18 cellular contexts compared by ENCODE assay signal in the genomic region with DNA sequence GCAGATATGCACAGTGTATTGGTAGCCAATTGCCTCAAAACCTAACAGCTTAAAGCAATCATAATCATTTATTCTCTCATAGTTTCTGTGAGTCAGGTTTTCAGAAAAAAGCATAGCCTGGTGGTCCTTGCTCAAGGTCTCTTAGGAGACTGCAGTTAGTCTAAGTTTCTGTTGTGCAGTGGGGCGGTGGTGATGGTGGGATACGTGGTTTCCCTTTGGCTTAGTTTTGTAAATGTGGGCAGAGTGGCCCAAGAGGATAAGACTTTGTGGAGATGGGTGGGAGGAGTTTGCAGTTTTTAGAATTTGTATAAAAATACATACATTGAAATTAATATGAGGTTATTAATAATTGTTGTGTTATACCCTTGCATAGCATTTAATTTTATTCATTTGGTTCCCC.
DNase-seq lines count a peak whose midpoint lies in the region; TF ChIP-seq lines count a peak whose summit lies in the region.
"Had no signal": no experiment of that assay in that cellular context is flagged by ENCODE, and none has a peak within 500 bp of the region (broad histone marks: within the 10 kb centered on the region; RNA-seq: fewer than 3 reads in every experiment).

No MANE protein-coding gene starts in this region.

- peaks cover 3% of the 10 kb centered on the region for H3K36me3 Mint-ChIP-seq in endothelial cell (ENCODE audit: low read depth, unreplicated experiment)
- H3K36me3 Mint-ChIP-seq: CD14-positive monocyte; CD4-positive, alpha-beta memory T cell had no signal

- TF ChIP-seq RAD21 in neural cell (conservative IDR thresholded peaks at IDR 0.05) = no peak

- H3K27me3 Mint-ChIP-seq in endothelial cell (ENCODE audit: unreplicated experiment) = peaks cover 4% of the 10 kb centered on the region

- H3K9me3 Mint-ChIP-seq in endothelial cell (ENCODE audit: unreplicated experiment) = no peaks in the 10 kb centered on the region
- H3K9me3 Mint-ChIP-seq: CD14-positive monocyte; CD4-positive, alpha-beta memory T cell; HFFc6 had no signal

- no peak for TF ChIP-seq POLR2A in thyroid gland (IDR thresholded peaks at IDR 0.05)

- H3K4me3 ChIP-seq in PC-9 (no peak overlapping the region), neural cell (ENCODE audit: low read length) (peak overlapping the region; percentile 36), HAP-1 (no peak overlapping the region), thyroid gland (replicated peaks in 1 of 3) (no peak overlapping the region), GM23248 (no peak overlapping the region)
- H3K4me3 ChIP-seq: GM12878 had no signal

- intact Hi-C loops in PC-9 (cut with micrococcal nuclease; ENCODE audit: unreplicated experiment) (loop anchor here (5.0 kb wide), 1 partner anchor 234 kb away; no protein-coding TSS in a partner anchor), thyroid gland (cut with DNase I) (no loop called here)

- H3K27ac Mint-ChIP-seq in endothelial cell (ENCODE audit: unreplicated experiment) = peak overlapping the region; percentile 59
- H3K27ac Mint-ChIP-seq: CD14-positive monocyte; CD4-positive, alpha-beta memory T cell had no signal

- peaks cover 64% of the 10 kb centered on the region for H3K4me1 Mint-ChIP-seq in endothelial cell (ENCODE audit: unreplicated experiment)
- H3K4me1 Mint-ChIP-seq: CD4-positive, alpha-beta memory T cell had no signal

- H3K27me3 ChIP-seq in PC-9 (ENCODE audit: insufficient read depth, low read depth) (no peaks in the 10 kb centered on the region), neural cell (ENCODE audit: insufficient read depth, low read depth, low read length) (no peaks in the 10 kb centered on the region), HAP-1 (ENCODE audit: low read depth) (no peaks in the 10 kb centered on the region), thyroid gland (no peaks in the 10 kb centered on the region), GM23248 (replicated peaks; ENCODE audit: insufficient read depth) (no peaks in the 10 kb centered on the region)
- H3K27me3 ChIP-seq: BE2C had no signal

- TF ChIP-seq EP300 in neural cell (conservative IDR thresholded peaks at IDR 0.05; ENCODE audit: poor library complexity, severe bottlenecking) = no peak

- H3K9ac ChIP-seq in neural cell (ENCODE audit: low read length) = peak overlapping the region; percentile 25
- no peak overlapping the region for H3K9ac ChIP-seq in GM23248

- H3K4me1 ChIP-seq in PC-9 (replicated peaks; ENCODE audit: insufficient read depth) (peaks cover 99% of the 10 kb centered on the region), HAP-1 (no peaks in the 10 kb centered on the region), thyroid gland (no peaks in the 10 kb centered on the region), GM23248 (ENCODE audit: insufficient read depth) (peaks cover 37% of the 10 kb centered on the region)

- in situ Hi-C loops in HAP-1 (cut with MboI; ENCODE audit: low sequenced_read_pairs) (no loop called here), GM23248 (cut with MboI) (no loop called here)

- H3K79me2 ChIP-seq in PC-9 (ENCODE audit: low read depth) (peaks cover 96% of the 10 kb centered on the region), neural cell (replicated peaks; ENCODE audit: insufficient read depth, low read length) (peaks cover 43% of the 10 kb centered on the region), GM23248 (ENCODE audit: insufficient read depth) (no peaks in the 10 kb centered on the region)

- H4K20me1 ChIP-seq in PC-9 (ENCODE audit: insufficient read depth) = no peaks in the 10 kb centered on the region
- H4K20me1 ChIP-seq in neural cell (ENCODE audit: insufficient read depth) = no peaks in the 10 kb centered on the region
- H4K20me1 ChIP-seq in GM23248 (ENCODE audit: insufficient read depth) = no peaks in the 10 kb centered on the region

- H3K27ac ChIP-seq in PC-9 (peak overlapping the region; percentile 96), neural cell (ENCODE audit: low read length) (peak overlapping the region; percentile 75), thyroid gland (no peak overlapping the region), GM23248 (no peak overlapping the region)
- H3K27ac ChIP-seq: HL-60 had no signal

- H3K4me3 Mint-ChIP-seq in endothelial cell (ENCODE audit: unreplicated experiment) = no peak overlapping the region
- H3K4me3 Mint-ChIP-seq: CD14-positive monocyte; CD4-positive, alpha-beta memory T cell had no signal

- WGBS in thyroid gland, 2 donors = 94 to 97% methylated on average over 2 of the region's 2 CpGs
- WGBS in GM23248 (ENCODE audit: low coverage in 1 of 2, low lambda C conversion rate in 2 of 2, missing lambda C conversion rate in 2 of 2), 2 experiments = 90 to 99% methylated on average over 2 of the region's 2 CpGs

- H2AFZ ChIP-seq in PC-9 (no peak overlapping the region), neural cell (ENCODE audit: low read depth, low read length) (no peak overlapping the region), GM23248 (no peak overlapping the region)

- H3F3A ChIP-seq in PC-9 (ENCODE audit: insufficient read depth, low read depth) (peaks cover 65% of the 10 kb centered on the region), neural cell (ENCODE audit: insufficient read depth, low read length, poor library complexity, severe bottlenecking) (peaks cover 4% of the 10 kb centered on the region), GM23248 (ENCODE audit: insufficient read depth) (peaks cover 14% of the 10 kb centered on the region)

- H3K9me3 ChIP-seq in PC-9 (ENCODE audit: insufficient read depth, low read depth) (no peaks in the 10 kb centered on the region), neural cell (ENCODE audit: low read length) (no peaks in the 10 kb centered on the region), HAP-1 (no peaks in the 10 kb centered on the region), thyroid gland (no peaks in the 10 kb centered on the region), GM23248 (ENCODE audit: low read depth) (no peaks in the 10 kb centered on the region)
- H3K9me3 ChIP-seq: BE2C had no signal

- POLR2A ChIA-PET in PC-9 (lab: Charles Lee; ENCODE audit: unreplicated experiment) = no interaction called here

- peaks cover 8% of the 10 kb centered on the region; the same call in 1 of the 2 replicates for H3K36me3 ChIP-seq in PC-9 (ENCODE audit: low read depth)
- H3K36me3 ChIP-seq in neural cell (ENCODE audit: insufficient read depth, low read length) = no peaks in the 10 kb centered on the region
- H3K36me3 ChIP-seq in HAP-1 (replicated peaks) = no peaks in the 10 kb centered on the region
- no peaks in the 10 kb centered on the region for H3K36me3 ChIP-seq in thyroid gland
- no peaks in the 10 kb centered on the region for H3K36me3 ChIP-seq in GM23248 (ENCODE audit: low read depth)
- H3K36me3 ChIP-seq: BE2C had no signal

- no TSS peak for BruUV-seq in PC-9 (replicated peaks; lab: Mats Ljungman, UMichigan)

- H3K9me2 ChIP-seq in PC-9 (ENCODE audit: insufficient read depth) (peaks cover 3% of the 10 kb centered on the region; the same call in 1 of the 2 replicates), neural cell (ENCODE audit: insufficient read depth, low read length) (no peaks in the 10 kb centered on the region), GM23248 (ENCODE audit: insufficient read depth) (no peaks in the 10 kb centered on the region)

- DNase-seq in CMK (ENCODE audit: low read depth) (peak; percentile 68), PC-9 (no peak), endothelial cell (ENCODE audit: low spot score) (no peak), HAP-1 (ENCODE audit: low spot score in 2 of 2) (no peak), amygdala (lab: John Stamatoyannopoulos, UW) (no peak), thyroid gland (no peak), GM23248 (no peak)
- DNase-seq: BE2C; Calu3; CD4-positive, alpha-beta memory T cell; DND-41; EL; HCEC 1CT; HFFc6 had no signal

- CTCF ChIA-PET in PC-9 (lab: Charles Lee) = no interaction called here

- TF ChIP-seq CTCF in PC-9 (conservative IDR thresholded peaks at IDR 0.05) (no peak), endothelial cell (IDR thresholded peaks at IDR 0.05; ENCODE audit: unreplicated experiment) (no peak), neural cell (IDR thresholded peaks at IDR 0.05; ENCODE audit: poor library complexity, severe bottlenecking) (no peak), thyroid gland (IDR thresholded peaks at IDR 0.05) (no peak)

- peak overlapping the region; percentile 71 for H3K4me2 ChIP-seq in PC-9
- H3K4me2 ChIP-seq in neural cell (ENCODE audit: low read length) = no peak overlapping the region
- no peak overlapping the region for H3K4me2 ChIP-seq in GM23248 (ENCODE audit: unreplicated experiment)

TF ChIP-seq in neural cell, 6 proteins besides CTCF, POLR2A, EP300 and RAD21:
- no peak for TF ChIP-seq SMC3 (conservative IDR thresholded peaks at IDR 0.05; ENCODE audit: poor library complexity)
- no peak for TF ChIP-seq EZH2 (IDR thresholded peaks at IDR 0.05; ENCODE audit: borderline replicate concordance, insufficient read depth, low read length, poor library complexity, severe bottlenecking)
- TF ChIP-seq, protein P1, sequence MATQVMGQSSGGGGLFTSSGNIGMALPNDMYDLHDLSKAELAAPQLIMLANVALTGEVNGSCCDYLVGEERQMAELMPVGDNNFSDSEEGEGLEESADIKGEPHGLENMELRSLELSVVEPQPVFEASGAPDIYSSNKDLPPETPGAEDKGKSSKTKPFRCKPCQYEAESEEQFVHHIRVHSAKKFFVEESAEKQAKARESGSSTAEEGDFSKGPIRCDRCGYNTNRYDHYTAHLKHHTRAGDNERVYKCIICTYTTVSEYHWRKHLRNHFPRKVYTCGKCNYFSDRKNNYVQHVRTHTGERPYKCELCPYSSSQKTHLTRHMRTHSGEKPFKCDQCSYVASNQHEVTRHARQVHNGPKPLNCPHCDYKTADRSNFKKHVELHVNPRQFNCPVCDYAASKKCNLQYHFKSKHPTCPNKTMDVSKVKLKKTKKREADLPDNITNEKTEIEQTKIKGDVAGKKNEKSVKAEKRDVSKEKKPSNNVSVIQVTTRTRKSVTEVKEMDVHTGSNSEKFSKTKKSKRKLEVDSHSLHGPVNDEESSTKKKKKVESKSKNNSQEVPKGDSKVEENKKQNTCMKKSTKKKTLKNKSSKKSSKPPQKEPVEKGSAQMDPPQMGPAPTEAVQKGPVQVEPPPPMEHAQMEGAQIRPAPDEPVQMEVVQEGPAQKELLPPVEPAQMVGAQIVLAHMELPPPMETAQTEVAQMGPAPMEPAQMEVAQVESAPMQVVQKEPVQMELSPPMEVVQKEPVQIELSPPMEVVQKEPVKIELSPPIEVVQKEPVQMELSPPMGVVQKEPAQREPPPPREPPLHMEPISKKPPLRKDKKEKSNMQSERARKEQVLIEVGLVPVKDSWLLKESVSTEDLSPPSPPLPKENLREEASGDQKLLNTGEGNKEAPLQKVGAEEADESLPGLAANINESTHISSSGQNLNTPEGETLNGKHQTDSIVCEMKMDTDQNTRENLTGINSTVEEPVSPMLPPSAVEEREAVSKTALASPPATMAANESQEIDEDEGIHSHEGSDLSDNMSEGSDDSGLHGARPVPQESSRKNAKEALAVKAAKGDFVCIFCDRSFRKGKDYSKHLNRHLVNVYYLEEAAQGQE (IDR thresholded peaks at IDR 0.05; ENCODE audit: borderline replicate concordance) = no peak
- TF ChIP-seq TAF1 (IDR thresholded peaks at IDR 0.05; ENCODE audit: low read depth) = no peak
- TF ChIP-seq POLR2AphosphoS5 (IDR thresholded peaks at IDR 0.05) = no peak
- no peak for TF ChIP-seq MXI1 (conservative IDR thresholded peaks at IDR 0.05; ENCODE audit: poor library complexity, severe bottlenecking)

Comparison
In these comparisons a context has a peak if more than half of its experiments do, and no peak if none do; other contexts are left out.
1. H3K27ac ChIP-seq: peak in PC-9 (single experiment) and neural cell (single experiment); none in thyroid gland (0 of 3) and GM23248 (single experiment).